In genomic region chr1:229624906-229625871, GRCh38 we compare ENCODE assay signal across 8 cellular contexts. TPM values are rescaled to one million over a fixed set of nuclear protein-coding genes. Genes with fewer than 3 reads are reported as not detected.
DNase-seq lines count a peak whose midpoint lies in the region; FAIRE-seq and TF ChIP-seq lines count a peak whose summit lies in the region.

No MANE protein-coding gene starts in this region.

- H3K27ac ChIP-seq in smooth muscle cell (ENCODE audit: low read depth): no peak overlapping the region

- H3K79me2 ChIP-seq in smooth muscle cell (ENCODE audit: low read depth): peaks cover 87% of the 10 kb centered on the region

- H3K9me3 Mint-ChIP-seq in HFFc6: no peaks in the 10 kb centered on the region
- no peaks in the 10 kb centered on the region for H3K9me3 Mint-ChIP-seq in MCF 10A (ENCODE audit: unreplicated experiment)
- H3K9me3 Mint-ChIP-seq in immature natural killer cell: no peaks in the 10 kb centered on the region

- no peaks in the 10 kb centered on the region for H3F3A ChIP-seq in smooth muscle cell (ENCODE audit: low read depth)

- no peaks in the 10 kb centered on the region for H3K9me3 ChIP-seq in smooth muscle cell (replicated peaks; ENCODE audit: low read depth)

- H3K4me1 Mint-ChIP-seq in HFFc6 (ENCODE audit: low read depth) (peaks cover 75% of the 10 kb centered on the region), MCF 10A (ENCODE audit: insufficient read depth, unreplicated experiment) (peaks cover 63% of the 10 kb centered on the region), immature natural killer cell (peaks cover 36 to 67% of the 10 kb centered on the region in 2 donors)

- peak overlapping the region; percentile 97 for H3K4me2 ChIP-seq in smooth muscle cell

- 2% methylated on average over 45 of the region's 86 CpGs for WGBS in smooth muscle cell (ENCODE audit: low lambda C conversion rate)

- H3K4me3 ChIP-seq in NB4 (ENCODE audit: low read depth, low read length) (peak overlapping the region; percentile 96), smooth muscle cell (peak overlapping the region; percentile 94)

- H2AFZ ChIP-seq in smooth muscle cell (ENCODE audit: low read depth): no peak overlapping the region

- POLR2A ChIA-PET in MCF 10A (lab: Yijun Ruan, JAX): interaction anchor here (0.6 to 15.3 kb wide), 28 partner anchors 8 to 925 kb away, joined by 3 to 375 read pairs (median 4); partner anchors contain the start of genes ABCB10 and NUP133

- DNase-seq in GM12891 (ENCODE audit: insufficient read length, low spot score): peak; percentile 63
- DNase-seq in HFFc6: peak; percentile 15
- peak; percentile 79 for DNase-seq in NB4 (ENCODE audit: low read depth)
- DNase-seq in UCSD-AML1 (lab: John Stamatoyannopoulos, UW; ENCODE audit: unreplicated experiment): peak; percentile 54
- DNase-seq in MCF 10A (ENCODE audit: unreplicated experiment): peak; percentile 69
- DNase-seq in immature natural killer cell: peak; percentile 27 to 37 (median 35)
- DNase-seq in smooth muscle cell (lab: John Stamatoyannopoulos, UW; ENCODE audit: unreplicated experiment): peak; percentile 47
- no peak for DNase-seq in ureter (ENCODE audit: low spot score)

- no TSS peak for BruUV-seq in MCF 10A (replicated peaks; lab: Mats Ljungman, UMichigan)

- CTCF ChIA-PET in MCF 10A (lab: Yijun Ruan, JAX): interaction anchor here (0.6 to 5.8 kb wide), 13 partner anchors 9 to 630 kb away, joined by 3 to 65 read pairs (median 4); partner anchors contain the start of gene ABCB10

- peak; percentile 88 for FAIRE-seq in GM12891 (lab: Jason Lieb, UNC)

- H3K27ac Mint-ChIP-seq in HFFc6 (peak overlapping the region; percentile 74), MCF 10A (ENCODE audit: low read depth, unreplicated experiment) (peak overlapping the region; percentile 5), immature natural killer cell (peak overlapping the region; percentile 74 to 94 (median 92))

- intact Hi-C loops in MCF 10A (cut with micrococcal nuclease): no loop called here

- H3K27me3 ChIP-seq in smooth muscle cell (ENCODE audit: low read depth): no peaks in the 10 kb centered on the region

- TF ChIP-seq CTCF in HFFc6 (IDR thresholded peaks at IDR 0.05) (no peak), NB4 (IDR thresholded peaks at IDR 0.05; ENCODE audit: low read depth, low read length) (no peak), MCF 10A (IDR thresholded peaks at IDR 0.05; ENCODE audit: unreplicated experiment) (no peak), smooth muscle cell (IDR thresholded peaks at IDR 0.05; ENCODE audit: borderline replicate concordance, insufficient read depth, poor library complexity, severe bottlenecking) (no peak)

- peaks cover 50% of the 10 kb centered on the region for H4K20me1 ChIP-seq in smooth muscle cell (ENCODE audit: low read depth)

- no peak for TF ChIP-seq POLR2A in GM12891 (IDR thresholded peaks at IDR 0.05; ENCODE audit: low read depth, low read length)
- TF ChIP-seq POLR2A in NB4 (IDR thresholded peaks at IDR 0.05; ENCODE audit: extremely low read depth, insufficient read length): no peak

- no peaks in the 10 kb centered on the region for H3K27me3 Mint-ChIP-seq in HFFc6 (ENCODE audit: insufficient read depth)
- no peaks in the 10 kb centered on the region for H3K27me3 Mint-ChIP-seq in MCF 10A (ENCODE audit: insufficient read depth, unreplicated experiment)
- peaks cover 8 to 13% (median 8%) of the 10 kb centered on the region in 3 donors for H3K27me3 Mint-ChIP-seq in immature natural killer cell (ENCODE audit: low read depth in 3 of 3)

- H3K4me1 ChIP-seq in smooth muscle cell (ENCODE audit: low read depth): peaks cover 14% of the 10 kb centered on the region

- no peaks in the 10 kb centered on the region for H3K36me3 ChIP-seq in smooth muscle cell (ENCODE audit: low read depth)

- H3K36me3 Mint-ChIP-seq in HFFc6 (ENCODE audit: low read depth) (peaks cover 9% of the 10 kb centered on the region), MCF 10A (ENCODE audit: insufficient read depth, unreplicated experiment) (peaks cover 16% of the 10 kb centered on the region), immature natural killer cell (peaks cover 0 to 10% (median 3%) of the 10 kb centered on the region in 3 donors)

- H3K4me3 Mint-ChIP-seq in HFFc6: peak overlapping the region; percentile 96
- peak overlapping the region; percentile 99 for H3K4me3 Mint-ChIP-seq in MCF 10A (ENCODE audit: unreplicated experiment)
- H3K4me3 Mint-ChIP-seq in immature natural killer cell: peak overlapping the region; percentile 87 to 96 (median 95)

- H3K9ac ChIP-seq in smooth muscle cell (ENCODE audit: low read depth): peak overlapping the region; percentile 29

TF ChIP-seq in GM12891, 5 proteins besides CTCF, POLR2A, EP300 and RAD21:
- TF ChIP-seq SPI1 (IDR thresholded peaks at IDR 0.05; ENCODE audit: low read depth, low read length) (peak; percentile 64), PAX5 (IDR thresholded peaks at IDR 0.05; ENCODE audit: insufficient read depth, low read length, severe bottlenecking) (no peak)

RNA-seq across cellular contexts. Expression of gene TAF5L, which starts 0.7 kb away (rescaled TPM):
- polyA plus RNA-seq in GM12891 (2012; ENCODE audit: low read depth, missing spikeins): 14.4 TPM
- 10 to 100 TPM; 17.6 to 20.7 (median 20.3) TPM for total RNA-seq in HFFc6 (2021; fragmentation: NEBNext Ultra II Directional; extraction: Animal tissue kit (Norgen Biotek cat#: 25700))
- total RNA-seq in MCF 10A (2022) (31.8 and 37.6 TPM in 2 replicates), smooth muscle cell (11.3 and 13.4 TPM in 2 replicates), ureter (26.9 TPM)
- polyA plus RNA-seq in immature natural killer cell (1 to 10 TPM; 4.5 to 7.7 (median 6.2) TPM), smooth muscle cell (3.3 and 4.4 TPM in 2 replicates)

RNA-seq across cellular contexts. Expression of gene URB2, which starts 0.9 kb away (rescaled TPM):
- polyA plus RNA-seq in GM12891 (2012; ENCODE audit: low read depth, missing spikeins): 5.0 TPM
- total RNA-seq in HFFc6 (2021; fragmentation: NEBNext Ultra II Directional; extraction: Animal tissue kit (Norgen Biotek cat#: 25700)): 10 to 100 TPM in 3 of 6 experiments, 1 to 10 TPM in 3; 8.8 to 12.6 (median 9.8) TPM
- total RNA-seq in MCF 10A (2022) (25.8 and 35.5 TPM in 2 replicates), smooth muscle cell (3.0 and 4.2 TPM in 2 replicates), ureter (15.0 TPM)
- polyA plus RNA-seq in immature natural killer cell (1 to 10 TPM in 2 of 3 donors, under 1 TPM in 1; 0.11 to 4.8 (median 1.5) TPM), smooth muscle cell (1.9 and 2.8 TPM in 2 replicates)

Comparison
In these comparisons a context has a peak if more than half of its experiments do, and no peak if none do; other contexts are left out.
1. H3K27ac Mint-ChIP-seq: peak in every context shown above with its lines; median percentile 92 in immature natural killer cell; 74 in HFFc6; 5 in MCF 10A.